8 cellular contexts compared by ENCODE assay signal in genomic region chr14:20415723-20416622, GRCh38. TPM values are rescaled to one million over a fixed set of nuclear protein-coding genes. Genes with fewer than 3 reads are reported as not detected.
A peak's percentile ranks its signal among the peaks of the same experiment; 100 is the strongest.
DNase-seq lines count a peak whose midpoint lies in the region; ATAC-seq and TF ChIP-seq lines count a peak whose summit lies in the region.

No MANE protein-coding gene starts in this region.

- peak; percentile 48 for ATAC-seq in GM19351 (IDR thresholded peaks at IDR 0.05; ENCODE audit: unreplicated experiment)

- H3K79me2 ChIP-seq in MM.1S (ENCODE audit: low read length): peaks cover 14% of the 10 kb centered on the region

- H3K27me3 ChIP-seq in MM.1S (replicated peaks; ENCODE audit: insufficient read depth, low read length) (no peaks in the 10 kb centered on the region), mesenchymal stem cell (ENCODE audit: control insufficient read depth in 1 of 2, insufficient read depth in 1 of 2, low read length in 2 of 2) (no peaks in the 10 kb centered on the region)

- no peaks in the 10 kb centered on the region for H4K20me1 ChIP-seq in MM.1S (ENCODE audit: insufficient read depth, low read length)

- no peaks in the 10 kb centered on the region for H3K27me3 Mint-ChIP-seq in chondrocyte (ENCODE audit: low read depth)

- no peak overlapping the region for H3K27ac Mint-ChIP-seq in chondrocyte (ENCODE audit: unreplicated experiment)

- TF ChIP-seq CTCF in MM.1S (IDR thresholded peaks at IDR 0.05; ENCODE audit: low read length) (peak; percentile 52), chondrocyte (IDR thresholded peaks at IDR 0.05) (peak; percentile 83)

- H3K79me1 ChIP-seq in mesenchymal stem cell (replicated peaks; ENCODE audit: low read length, poor library complexity, severe bottlenecking): peaks cover 3% of the 10 kb centered on the region

- no peak overlapping the region for H2BK5ac ChIP-seq in mesenchymal stem cell (ENCODE audit: low read depth, low read length, poor library complexity, severe bottlenecking)

- H3K4me1 Mint-ChIP-seq in chondrocyte (ENCODE audit: low read depth): peaks cover 21% of the 10 kb centered on the region

- H2AK5ac ChIP-seq in mesenchymal stem cell (ENCODE audit: low read length, severe bottlenecking): no peak overlapping the region

- H3K9me2 ChIP-seq in MM.1S (replicated peaks; ENCODE audit: insufficient read depth, low read length): no peaks in the 10 kb centered on the region

- no peak overlapping the region for H3K18ac ChIP-seq in mesenchymal stem cell (ENCODE audit: low read depth in 1 of 2, low read length in 2 of 2)

- intact Hi-C loops in posterior vena cava (cut with DNase I): no loop called here

- H4K8ac ChIP-seq in mesenchymal stem cell (ENCODE audit: low read length): no peak overlapping the region

- peaks cover 2% of the 10 kb centered on the region for H3K36me3 Mint-ChIP-seq in chondrocyte (ENCODE audit: low read depth)

- H3K14ac ChIP-seq in mesenchymal stem cell (ENCODE audit: low read length in 2 of 2): no peak overlapping the region

- no peak overlapping the region for H3K27ac ChIP-seq in MM.1S (ENCODE audit: low read length)
- no peak overlapping the region for H3K27ac ChIP-seq in mesenchymal stem cell (ENCODE audit: low read length, poor library complexity, severe bottlenecking)

- no peak overlapping the region for H2BK120ac ChIP-seq in mesenchymal stem cell (ENCODE audit: low read depth, low read length)

- H3K4me1 ChIP-seq in MM.1S (ENCODE audit: low read length) (no peaks in the 10 kb centered on the region; the same call in 1 of the 2 replicates), mesenchymal stem cell (ENCODE audit: control insufficient read depth, insufficient read depth, low read depth, low read length) (no peaks in the 10 kb centered on the region)

- WGBS in mesenchymal stem cell: 62% methylated on average over 2 of the region's 7 CpGs

- H3K4me2 ChIP-seq in MM.1S (ENCODE audit: low read depth, low read length) (peak overlapping the region; percentile 20; the same call in 1 of the 2 replicates), mesenchymal stem cell (ENCODE audit: low read length, poor library complexity, severe bottlenecking) (no peak overlapping the region)

- peak overlapping the region; percentile 49 for H2AFZ ChIP-seq in MM.1S (ENCODE audit: low read length)
- no peak overlapping the region for H2AFZ ChIP-seq in mesenchymal stem cell (ENCODE audit: low read depth, low read length)

- H3K9ac ChIP-seq in MM.1S (ENCODE audit: low read length) (no peak overlapping the region; the same call in 1 of the 2 replicates), mesenchymal stem cell (ENCODE audit: low read length) (peak overlapping the region; percentile 24)

- H4K91ac ChIP-seq in mesenchymal stem cell (ENCODE audit: low read length): no peak overlapping the region

- no peak overlapping the region for H3K4ac ChIP-seq in mesenchymal stem cell (ENCODE audit: low read depth in 1 of 2, low read length in 2 of 2)

- H3K9me3 Mint-ChIP-seq in chondrocyte (ENCODE audit: low read depth): no peaks in the 10 kb centered on the region

- DNase-seq in DMS114 treated with DMSO at 0.1 percent for 48 hours (lab: John Stamatoyannopoulos, UW; ENCODE audit: unreplicated experiment) (peak; percentile 59), MM.1S (peak; percentile 55), SK-N-DZ (ENCODE audit: low spot score) (peak; percentile 29), chondrocyte (ENCODE audit: low spot score) (no peak), mesenchymal stem cell (peak; percentile 68), posterior vena cava (ENCODE audit: low spot score) (no peak)
- DNase-seq in NK-92 treated with Interleukin-12 subunit alpha and Interleukin-12 subunit beta, amount 100 ng/mL, for 24 hours (lab: John Stamatoyannopoulos, UW): no peak

- H3K36me3 ChIP-seq in MM.1S (replicated peaks; ENCODE audit: insufficient read depth, low read length) (no peaks in the 10 kb centered on the region), mesenchymal stem cell (ENCODE audit: control insufficient read depth in 1 of 2, insufficient read depth in 2 of 2, low read depth in 1 of 2, low read length in 2 of 2) (no peaks in the 10 kb centered on the region)

- H3K9me3 ChIP-seq in MM.1S (replicated peaks; ENCODE audit: insufficient read depth, low read length): no peaks in the 10 kb centered on the region
- no peaks in the 10 kb centered on the region for H3K9me3 ChIP-seq in mesenchymal stem cell (ENCODE audit: control insufficient read depth, low read length)

- H3K4me3 ChIP-seq in MM.1S (ENCODE audit: low read length): no peak overlapping the region
- no peak overlapping the region for H3K4me3 ChIP-seq in mesenchymal stem cell (ENCODE audit: insufficient read depth in 1 of 2, low read depth in 1 of 2, low read length in 2 of 2)

- no peak overlapping the region for H2BK15ac ChIP-seq in mesenchymal stem cell (ENCODE audit: low read depth, poor library complexity, severe bottlenecking)

- no peak overlapping the region for H3K4me3 Mint-ChIP-seq in chondrocyte (ENCODE audit: unreplicated experiment)

- H3F3A ChIP-seq in MM.1S (ENCODE audit: insufficient read depth, low read length): no peaks in the 10 kb centered on the region; the same call in 1 of the 2 replicates

- H3K23ac ChIP-seq in mesenchymal stem cell (ENCODE audit: low read length in 2 of 2): no peak overlapping the region

- no peak overlapping the region for H2BK12ac ChIP-seq in mesenchymal stem cell (ENCODE audit: low read length in 2 of 2)

RNA-seq across cellular contexts. Expression of gene TEP1, which starts 2.7 kb away (rescaled TPM):
- 0.07 and 0.08 TPM in 2 replicates for polyA plus RNA-seq in SK-N-DZ (2014; cell fraction: cytosol; rRNA removed)
- 0.52 and 5.5 TPM in 2 replicates for polyA plus RNA-seq in SK-N-DZ (2014; cell fraction: nucleus; rRNA removed)
- 19.2 to 32.7 TPM (median 22.8 TPM) in 3 replicates for total RNA-seq in chondrocyte
- polyA plus RNA-seq in mesenchymal stem cell (2013, experiment 1 of 2): 10.7 TPM
- polyA plus RNA-seq in mesenchymal stem cell (2013, experiment 2 of 2): 11.1 TPM
- total RNA-seq in posterior vena cava: 10 to 100 TPM; 36.1 to 38.7 TPM

RNA-seq across cellular contexts. Expression of gene KLHL33, which starts 20.0 kb away (rescaled TPM):
- polyA plus RNA-seq in SK-N-DZ (2014; cell fraction: cytosol; rRNA removed): 0.08 and 0.14 TPM in 2 replicates
- polyA plus RNA-seq in SK-N-DZ (2014; cell fraction: nucleus; rRNA removed): 0.06 TPM in 1 of 2 replicates, not detected in the other
- total RNA-seq in chondrocyte (not detected in 3 replicates), posterior vena cava (1 to 10 TPM in 1 of 2 donors, under 1 TPM in 1; 0.52 to 1.2 TPM)
- polyA plus RNA-seq in mesenchymal stem cell (2013, experiment 1 of 2): 0.01 TPM
- not detected for polyA plus RNA-seq in mesenchymal stem cell (2013, experiment 2 of 2)

RNA-seq across cellular contexts. Expression of gene OSGEP, which starts 38.6 kb away (rescaled TPM):
- 64.1 and 70.6 TPM in 2 replicates for polyA plus RNA-seq in SK-N-DZ (2014; cell fraction: cytosol; rRNA removed)
- polyA plus RNA-seq in SK-N-DZ (2014; cell fraction: nucleus; rRNA removed): 217 and 251 TPM in 2 replicates
- 26.0 to 41.4 TPM (median 28.6 TPM) in 3 replicates for total RNA-seq in chondrocyte
- polyA plus RNA-seq in mesenchymal stem cell (2013, experiment 1 of 2): 15.2 TPM
- 14.4 TPM for polyA plus RNA-seq in mesenchymal stem cell (2013, experiment 2 of 2)
- 10 to 100 TPM; 24.4 to 28.7 TPM for total RNA-seq in posterior vena cava

RNA-seq across cellular contexts. Expression of gene APEX1, which starts 39.1 kb away (rescaled TPM):
- 57.8 and 328 TPM in 2 replicates for polyA plus RNA-seq in SK-N-DZ (2014; cell fraction: cytosol; rRNA removed)
- polyA plus RNA-seq in SK-N-DZ (2014; cell fraction: nucleus; rRNA removed): 69.4 and 244 TPM in 2 replicates
- total RNA-seq in chondrocyte (141 to 168 TPM (median 142 TPM) in 3 replicates), posterior vena cava (10 to 100 TPM; 74.3 to 96.2 TPM)
- polyA plus RNA-seq in mesenchymal stem cell (2013, experiment 1 of 2): 255 TPM
- polyA plus RNA-seq in mesenchymal stem cell (2013, experiment 2 of 2): 251 TPM

RNA-seq across cellular contexts. Expression of gene PIP4P1, which starts 45.3 kb away (rescaled TPM):
- 27.7 and 34.4 TPM in 2 replicates for polyA plus RNA-seq in SK-N-DZ (2014; cell fraction: cytosol; rRNA removed)
- polyA plus RNA-seq in SK-N-DZ (2014; cell fraction: nucleus; rRNA removed): 78.2 and 122 TPM in 2 replicates
- total RNA-seq in chondrocyte: 31.0 to 36.9 TPM (median 32.0 TPM) in 3 replicates
- 40.3 TPM for polyA plus RNA-seq in mesenchymal stem cell (2013, experiment 1 of 2)
- 38.7 TPM for polyA plus RNA-seq in mesenchymal stem cell (2013, experiment 2 of 2)
- 10 to 100 TPM; 25.3 to 27.5 TPM for total RNA-seq in posterior vena cava

Comparison
In these comparisons a context has a peak if more than half of its experiments do, and no peak if none do; other contexts are left out.
1. DNase-seq: peak in DMS114 treated with DMSO at 0.1 percent for 48 hours (single experiment), MM.1S (single experiment), SK-N-DZ (single experiment) and mesenchymal stem cell (single experiment); none in chondrocyte (single experiment), posterior vena cava (single experiment) and NK-92 treated with Interleukin-12 subunit alpha and Interleukin-12 subunit beta, amount 100 ng/mL, for 24 hours (single experiment).